Comparison of ENCODE assay signal across 10 cellular contexts in genomic region chr2:176130917-176131616, GRCh38. TPM values are rescaled to one million over a fixed set of nuclear protein-coding genes. Genes with fewer than 3 reads are reported as not detected.
A peak's percentile ranks its signal among the peaks of the same experiment; 100 is the strongest.
DNase-seq lines count a peak whose midpoint lies in the region; ATAC-seq and TF ChIP-seq lines count a peak whose summit lies in the region.
"Had no signal": no experiment of that assay in that cellular context is flagged by ENCODE, and none has a peak within 500 bp of the region (broad histone marks: within the 10 kb centered on the region; RNA-seq: fewer than 3 reads in every experiment).

No MANE protein-coding gene starts in this region.

- H3K9me3 Mint-ChIP-seq in CD14-positive monocyte: peaks cover 0 to 41% (median 21%) of the 10 kb centered on the region in 7 donors

- H3K27ac Mint-ChIP-seq in CD14-positive monocyte: no peak overlapping the region

- intact Hi-C loops in CD14-positive monocyte (cut with micrococcal nuclease): loop anchor here in 1 of 2 donors (5.0 kb wide), 1 partner anchor 1794 kb away; no protein-coding TSS in a partner anchor
- intact Hi-C loops in PC-3 (cut with micrococcal nuclease): no loop called here
- intact Hi-C loops in prostate gland (cut with DNase I): no loop called here

- POLR2A ChIA-PET in PC-3 (lab: Charles Lee; ENCODE audit: unreplicated experiment): interaction anchor here (0.6 kb wide), 1 partner anchor 424 kb away, joined by 5 read pairs; no protein-coding TSS in a partner anchor

- H3K27me3 ChIP-seq in PC-3 (ENCODE audit: low read length): no peaks in the 10 kb centered on the region
- peaks cover 6 to 47% of the 10 kb centered on the region in 2 donors for H3K27me3 ChIP-seq in esophagus (ENCODE audit: control insufficient read depth in 1 of 2, insufficient read depth in 2 of 2, low read length in 2 of 2)
- H3K27me3 ChIP-seq in prostate gland (replicated peaks; ENCODE audit: insufficient read depth): no peaks in the 10 kb centered on the region

- H4K20me1 ChIP-seq in PC-3 (ENCODE audit: low read length): no peaks in the 10 kb centered on the region

- TSS peak; percentile 36 for BruUV-seq in PC-3 (replicated peaks; lab: Mats Ljungman, UMichigan)

- peaks cover 37% of the 10 kb centered on the region for H3K4me1 Mint-ChIP-seq in CD14-positive monocyte

- no peaks in the 10 kb centered on the region for H3K9me2 ChIP-seq in PC-3 (replicated peaks; ENCODE audit: low read length)

- CTCF ChIA-PET in PC-3 (lab: Charles Lee): interaction anchor here (0.6 to 2.1 kb wide), 6 partner anchors 10 to 523 kb away, joined by 3 to 18 read pairs (median 11); no protein-coding TSS in a partner anchor

- H3K36me3 Mint-ChIP-seq in CD14-positive monocyte: peaks cover 0 to 25% of the 10 kb centered on the region in 2 donors

- H3K36me3 ChIP-seq in PC-3 (ENCODE audit: low read depth, low read length) (no peaks in the 10 kb centered on the region; the same call in 1 of the 2 replicates), esophagus (ENCODE audit: control insufficient read depth in 2 of 2, insufficient read depth in 2 of 2, low read length in 1 of 2) (no peaks in the 10 kb centered on the region), prostate gland (no peaks in the 10 kb centered on the region)

- H3K27me3 Mint-ChIP-seq in CD14-positive monocyte (ENCODE audit: low read depth in 3 of 3): peaks cover 93 to 98% (median 93%) of the 10 kb centered on the region in 3 donors

- peak overlapping the region; percentile 63 to 84 for H3K4me3 Mint-ChIP-seq in CD14-positive monocyte

- H3K27ac ChIP-seq in PC-3 (ENCODE audit: low read length): no peak overlapping the region
- H3K27ac ChIP-seq in esophagus (ENCODE audit: low read depth in 2 of 2, low read length in 1 of 2): peak overlapping the region in 1 of 2 donors; percentile 51
- H3K27ac ChIP-seq in prostate gland: peak overlapping the region; percentile 72 to 81

- TF ChIP-seq CTCF in CD14-positive monocyte (IDR thresholded peaks at IDR 0.05) (no peak), PC-3 (conservative IDR thresholded peaks at IDR 0.05; ENCODE audit: low read depth, low read length) (no peak), prostate gland (IDR thresholded peaks at IDR 0.05) (no peak)

- H2AFZ ChIP-seq in PC-3 (ENCODE audit: low read length): peak overlapping the region; percentile 96

- TF ChIP-seq POLR2A in prostate gland (IDR thresholded peaks at IDR 0.05): no peak

- H3K4me2 ChIP-seq in PC-3 (ENCODE audit: low read length): peak overlapping the region; percentile 99

- H3K4me1 ChIP-seq in PC-3 (ENCODE audit: insufficient read depth, low read length) (peaks cover 20% of the 10 kb centered on the region), esophagus (ENCODE audit: control insufficient read depth in 2 of 2, insufficient read depth in 2 of 2, low read length in 1 of 2) (peaks cover 6% of the 10 kb centered on the region in 2 donors), prostate gland (replicated peaks) (no peaks in the 10 kb centered on the region)

- H3F3A ChIP-seq in PC-3 (ENCODE audit: low read length, unreplicated experiment): peaks cover 4% of the 10 kb centered on the region

- peak overlapping the region; percentile 81 for H3K4me3 ChIP-seq in PC-3 (ENCODE audit: low read length)
- peak overlapping the region; percentile 44 to 60 for H3K4me3 ChIP-seq in esophagus (ENCODE audit: low read depth in 1 of 2, low read length in 2 of 2)
- peak overlapping the region; percentile 39 to 52 for H3K4me3 ChIP-seq in prostate gland
- H3K4me3 ChIP-seq: lung had no signal

- WGBS in esophagus, 2 donors: 20% methylated on average over 16 of the region's 16 CpGs
- WGBS in prostate gland: 46% methylated on average over 16 of the region's 16 CpGs

- ATAC-seq in PC-3: peak; percentile 2; the same call in 1 of the 2 replicates

- H3K9ac ChIP-seq in PC-3 (ENCODE audit: low read length): peak overlapping the region; percentile 28; the same call in 1 of the 2 replicates

- H3K9me3 ChIP-seq in PC-3 (ENCODE audit: low read length) (no peaks in the 10 kb centered on the region), esophagus (ENCODE audit: control insufficient read depth in 2 of 2, insufficient read depth in 1 of 2, low read depth in 1 of 2, low read length in 1 of 2) (peaks cover 0 to 4% of the 10 kb centered on the region in 2 donors), prostate gland (no peaks in the 10 kb centered on the region)

- no peak for DNase-seq in CD14-positive monocyte (ENCODE audit: low spot score)
- DNase-seq in PC-3: no peak
- DNase-seq in prostate gland (ENCODE audit: low spot score): no peak
- no peak for DNase-seq in GDM1 (lab: John Stamatoyannopoulos, UW)
- no peak for DNase-seq in stimulated activated CD4-positive, alpha-beta T cell treated with anti-CD3 and anti-CD28 coated beads, Interleukin-4, amount 100 ng/mL, for 24 hours
- DNase-seq in T1000 (lab: John Stamatoyannopoulos, UW): no peak
- no peak for DNase-seq in NK-92 treated with Interleukin-12 subunit alpha and Interleukin-12 subunit beta, amount 100 ng/mL, for 24 hours (lab: John Stamatoyannopoulos, UW)

- no peaks in the 10 kb centered on the region for H3K79me2 ChIP-seq in PC-3 (ENCODE audit: low read length)

RNA-seq across cellular contexts. Expression of gene HOXD8, which starts 1.6 kb away (rescaled TPM):
- not detected for polyA plus RNA-seq in CD14-positive monocyte
- 1.9 and 2.9 TPM in 2 replicates for total RNA-seq in PC-3 (2014; rRNA removed)
- polyA plus RNA-seq in esophagus: 1 to 10 TPM; 1.0 to 1.3 TPM
- 10 to 100 TPM; 10.4 to 30.8 TPM for total RNA-seq in prostate gland
- total RNA-seq: T-helper 2 cell treated with Interferon-gamma antibody and Interleukin-4, amounts not matched to agents 100 ng/mL and 5 ng/mL, for 36 hours had no signal

RNA-seq across cellular contexts. Expression of gene HOXD9, which starts 8.5 kb away (rescaled TPM):
- polyA plus RNA-seq in CD14-positive monocyte (not detected), esophagus (1 to 10 TPM in 1 of 2 donors, under 1 TPM in 1; 0.99 to 2.4 TPM)
- total RNA-seq in PC-3 (2014; rRNA removed) (not detected in 2 replicates), prostate gland (10 to 100 TPM in 1 of 2 donors, 1 to 10 TPM in 1; 5.9 to 29.1 TPM)
- total RNA-seq: T-helper 2 cell treated with Interferon-gamma antibody and Interleukin-4, amounts not matched to agents 100 ng/mL and 5 ng/mL, for 36 hours had no signal

RNA-seq across cellular contexts. Expression of gene HOXD10, which starts 14.5 kb away (rescaled TPM):
- polyA plus RNA-seq in CD14-positive monocyte (not detected), esophagus (under 1 TPM; 0.18 to 0.31 TPM)
- total RNA-seq in PC-3 (2014; rRNA removed) (not detected in 2 replicates), prostate gland (10 to 100 TPM; 10.4 to 32.5 TPM)
- total RNA-seq: T-helper 2 cell treated with Interferon-gamma antibody and Interleukin-4, amounts not matched to agents 100 ng/mL and 5 ng/mL, for 36 hours had no signal

RNA-seq across cellular contexts. Expression of gene HOXD4, which starts 20.3 kb away (rescaled TPM):
- polyA plus RNA-seq in CD14-positive monocyte (not detected), esophagus (1 to 10 TPM in 1 of 2 donors, under 1 TPM in 1; 0.61 to 1.0 TPM)
- total RNA-seq in PC-3 (2014; rRNA removed) (0.29 and 1.8 TPM in 2 replicates), prostate gland (1 to 10 TPM; 1.2 to 6.7 TPM)
- total RNA-seq: T-helper 2 cell treated with Interferon-gamma antibody and Interleukin-4, amounts not matched to agents 100 ng/mL and 5 ng/mL, for 36 hours had no signal

RNA-seq across cellular contexts. Expression of gene HOXD11, which starts 24.0 kb away (rescaled TPM):
- polyA plus RNA-seq in CD14-positive monocyte (not detected), esophagus (under 1 TPM in 1 of 2 donors, not detected in 1; 0.08 TPM)
- total RNA-seq in PC-3 (2014; rRNA removed) (not detected in 2 replicates), prostate gland (10 to 100 TPM in 1 of 2 donors, 1 to 10 TPM in 1; 8.0 to 14.9 TPM)
- total RNA-seq: lung; T-helper 2 cell treated with Interferon-gamma antibody and Interleukin-4, amounts not matched to agents 100 ng/mL and 5 ng/mL, for 36 hours had no signal
- polyA plus RNA-seq: lung had no signal

Comparison
In these comparisons a context has a peak if more than half of its experiments do, and no peak if none do; other contexts are left out.
1. RNA of gene HOXD10, which starts 14.5 kb away (total RNA-seq): 10.4 to 32.5 TPM in prostate gland; not detected in PC-3; every median in the first group is over 10 times any median in the second.
2. Peak in every context shown above with its lines, with median percentiles within 50 percentile points of each other: H3K4me3 ChIP-seq.